ENCODE assay signal across 18 cellular contexts in genomic region chr15:41848595-41848994, GRCh38. TPM values are rescaled to one million over a fixed set of nuclear protein-coding genes. Genes with fewer than 3 reads are reported as not detected.
DNase-seq lines count a peak whose midpoint lies in the region; ATAC-seq, FAIRE-seq and TF ChIP-seq lines count a peak whose summit lies in the region.
"Had no signal": no experiment of that assay in that cellular context is flagged by ENCODE, and none has a peak within 500 bp of the region (broad histone marks: within the 10 kb centered on the region; RNA-seq: fewer than 3 reads in every experiment).

No MANE protein-coding gene starts in this region.

- TF ChIP-seq EP300 in suprapubic skin (IDR thresholded peaks at IDR 0.05) = no peak

- H3K4me3 Mint-ChIP-seq in activated naive CD8-positive, alpha-beta T cell treated with anti-CD3 and anti-CD28 coated beads, Interleukin-2, amount 50 U/mL, for 24 hours = no peak overlapping the region
- H3K4me3 Mint-ChIP-seq: CD8-positive, alpha-beta memory T cell; endodermal cell; naive thymus-derived CD4-positive, alpha-beta T cell had no signal

- no peak for TF ChIP-seq CTCF in suprapubic skin (IDR thresholded peaks at IDR 0.05)
- no peak for TF ChIP-seq CTCF in pancreas (IDR thresholded peaks at IDR 0.05)
- no peak for TF ChIP-seq CTCF in omental fat pad (IDR thresholded peaks at IDR 0.05)

- intact Hi-C loops in pancreas (cut with DNase I) = no loop called here

- no peak overlapping the region for H3K27ac Mint-ChIP-seq in activated naive CD8-positive, alpha-beta T cell treated with anti-CD3 and anti-CD28 coated beads, Interleukin-2, amount 50 U/mL, for 24 hours
- H3K27ac Mint-ChIP-seq: endodermal cell had no signal

- DNase-seq in activated naive CD4-positive, alpha-beta T cell treated with Interleukin-2 at 50 U/mL for 16 hours = peak; percentile 49
- no peak for DNase-seq in activated naive CD4-positive, alpha-beta T cell treated with anti-CD3 and anti-CD28 coated beads, Interleukin-2, amount 50 U/mL, for 16 hours
- DNase-seq in activated naive CD8-positive, alpha-beta T cell treated with anti-CD3 and anti-CD28 coated beads, Interleukin-2, amount 50 U/mL, for 24 hours = peak; percentile 49
- peak; percentile 33 to 52 (median 40) for DNase-seq in stimulated activated CD4-positive, alpha-beta T cell treated with anti-CD3 and anti-CD28 coated beads, Interleukin-12 subunit alpha, Interleukin-12 subunit beta, amount 100 ng/mL, for 48 hours (ENCODE audit: low read depth in 2 of 3, low spot score in 1 of 3)
- DNase-seq in suprapubic skin (ENCODE audit: low spot score in 2 of 2) (no peak), hypothalamus (lab: John Stamatoyannopoulos, UW) (no peak), pancreas (no peak), omental fat pad (ENCODE audit: low spot score) (no peak)
- DNase-seq: activated CD4-positive, CD25-positive, alpha-beta regulatory T cell; CD8-positive, alpha-beta memory T cell; DMS79 treated with DMSO at 0.1 percent for 48 hours; endodermal cell; islet precursor cell; NCI-H2171; NCI-H748 treated with DMSO at 0.1 percent for 48 hours had no signal

- TF ChIP-seq POLR2A in suprapubic skin (IDR thresholded peaks at IDR 0.05) = no peak

- H3K9me3 ChIP-seq in suprapubic skin = no peaks in the 10 kb centered on the region
- H3K9me3 ChIP-seq in pancreas = no peaks in the 10 kb centered on the region

- H3K36me3 Mint-ChIP-seq in activated naive CD8-positive, alpha-beta T cell treated with anti-CD3 and anti-CD28 coated beads, Interleukin-2, amount 50 U/mL, for 24 hours (ENCODE audit: low read depth) = peaks cover 2% of the 10 kb centered on the region

- WGBS in suprapubic skin = 74% methylated on average over 8 of the region's 9 CpGs
- WGBS in pancreas, 2 donors = 79 to 90% methylated on average over 9 of the region's 9 CpGs

- peaks cover 2% of the 10 kb centered on the region for H3K4me1 Mint-ChIP-seq in activated naive CD8-positive, alpha-beta T cell treated with anti-CD3 and anti-CD28 coated beads, Interleukin-2, amount 50 U/mL, for 24 hours
- H3K4me1 Mint-ChIP-seq: CD8-positive, alpha-beta memory T cell; endodermal cell had no signal

- peak; percentile 52 for ATAC-seq in activated naive CD8-positive, alpha-beta T cell treated with anti-CD3 and anti-CD28 coated beads, Interleukin-2, amount 50 U/mL, for 24 hours
- ATAC-seq in pancreas (no peak), omental fat pad (ENCODE audit: low FRiP score) (no peak)
- ATAC-seq: naive thymus-derived CD4-positive, alpha-beta T cell had no signal

- no peaks in the 10 kb centered on the region for H3K27me3 Mint-ChIP-seq in activated naive CD8-positive, alpha-beta T cell treated with anti-CD3 and anti-CD28 coated beads, Interleukin-2, amount 50 U/mL, for 24 hours
- H3K27me3 Mint-ChIP-seq: CD8-positive, alpha-beta memory T cell; naive thymus-derived CD4-positive, alpha-beta T cell had no signal

- H3K4me3 ChIP-seq in suprapubic skin (no peak overlapping the region), pancreas (no peak overlapping the region)
- H3K4me3 ChIP-seq: hepatocyte had no signal

- H3K9me3 Mint-ChIP-seq in activated naive CD8-positive, alpha-beta T cell treated with anti-CD3 and anti-CD28 coated beads, Interleukin-2, amount 50 U/mL, for 24 hours = no peaks in the 10 kb centered on the region
- H3K9me3 Mint-ChIP-seq: CD8-positive, alpha-beta memory T cell; endodermal cell; naive thymus-derived CD4-positive, alpha-beta T cell had no signal

- peak overlapping the region; percentile 55 for H3K27ac ChIP-seq in suprapubic skin
- no peak overlapping the region for H3K27ac ChIP-seq in pancreas
- H3K27ac ChIP-seq: hepatocyte had no signal

- peaks cover 4% of the 10 kb centered on the region for H3K27me3 ChIP-seq in suprapubic skin
- no peaks in the 10 kb centered on the region for H3K27me3 ChIP-seq in pancreas
- H3K27me3 ChIP-seq: hepatocyte had no signal

- H3K4me1 ChIP-seq in suprapubic skin (peaks cover 44% of the 10 kb centered on the region), pancreas (no peaks in the 10 kb centered on the region)

- H3K36me3 ChIP-seq in suprapubic skin (peaks cover 52% of the 10 kb centered on the region), pancreas (peaks cover 0 to 23% (median 4%) of the 10 kb centered on the region in 3 donors)

- no peak for FAIRE-seq in pancreas (lab: Jason Lieb, UNC)
- FAIRE-seq: urothelium cell line had no signal

RNA-seq across cellular contexts. Expression of gene PLA2G4B, which starts 9.9 kb away (rescaled TPM):
- total RNA-seq in suprapubic skin = 100 to 1,000 TPM in 1 of 4 donors, 10 to 100 TPM in 3; 59.7 to 195 (median 73.7) TPM
- 1 to 10 TPM; 3.5 to 8.5 (median 5.3) TPM for total RNA-seq in pancreas
- polyA plus RNA-seq in pancreas = 10 to 100 TPM; 46.1 to 56.8 TPM
- 10 to 100 TPM in 1 of 4 donors, 1 to 10 TPM in 3; 1.1 to 13.6 (median 2.3) TPM for total RNA-seq in omental fat pad

RNA-seq across cellular contexts. Expression of gene JMJD7, which starts 20.7 kb away (rescaled TPM):
- total RNA-seq in suprapubic skin = 10 to 100 TPM; 45.4 to 88.3 (median 60.9) TPM
- 10 to 100 TPM in 3 of 6 donors, 1 to 10 TPM in 3; 6.5 to 12.5 (median 9.9) TPM for total RNA-seq in pancreas
- polyA plus RNA-seq in pancreas = 10 to 100 TPM; 11.2 to 16.8 TPM
- 10 to 100 TPM in 1 of 4 donors, 1 to 10 TPM in 3; 3.8 to 11.5 (median 8.5) TPM for total RNA-seq in omental fat pad

RNA-seq across cellular contexts. Expression of gene SPTBN5, which starts 45.3 kb away (rescaled TPM):
- 1 to 10 TPM; 1.3 to 3.4 (median 2.8) TPM for total RNA-seq in suprapubic skin
- 1 to 10 TPM in 2 of 6 donors, under 1 TPM in 4; 0.32 to 4.0 (median 0.60) TPM for total RNA-seq in pancreas
- polyA plus RNA-seq in pancreas = 10 to 100 TPM in 1 of 2 donors, 1 to 10 TPM in 1; 9.5 to 11.4 TPM
- total RNA-seq in omental fat pad = 1 to 10 TPM in 3 of 4 donors, under 1 TPM in 1; 0.19 to 3.8 (median 1.8) TPM
- polyA plus RNA-seq: CD8-positive, alpha-beta memory T cell had no signal

Comparison
In these comparisons a context has a peak if more than half of its experiments do, and no peak if none do; other contexts are left out.
1. DNase-seq: peak in activated naive CD4-positive, alpha-beta T cell treated with Interleukin-2 at 50 U/mL for 16 hours (single experiment), activated naive CD8-positive, alpha-beta T cell treated with anti-CD3 and anti-CD28 coated beads, Interleukin-2, amount 50 U/mL, for 24 hours (single experiment) and stimulated activated CD4-positive, alpha-beta T cell treated with anti-CD3 and anti-CD28 coated beads, Interleukin-12 subunit alpha, Interleukin-12 subunit beta, amount 100 ng/mL, for 48 hours (3 of 3); none in activated naive CD4-positive, alpha-beta T cell treated with anti-CD3 and anti-CD28 coated beads, Interleukin-2, amount 50 U/mL, for 16 hours (single experiment), suprapubic skin (0 of 2), hypothalamus (0 of 51), pancreas (0 of 6) and omental fat pad (single experiment).
2. RNA of gene PLA2G4B, which starts 9.9 kb away (total RNA-seq): 59.7 to 195 TPM in suprapubic skin; 3.5 to 8.5 TPM in pancreas and 1.1 to 13.6 TPM in omental fat pad; every median in the first group is over 4 times any median in the second.